Comparison of ENCODE assay signal across 8 cellular contexts in genomic region chr1:53946252-53947171, GRCh38. TPM values are rescaled to one million over a fixed set of nuclear protein-coding genes. Genes with fewer than 3 reads are reported as not detected.
DNase-seq lines count a peak whose midpoint lies in the region; ATAC-seq and TF ChIP-seq lines count a peak whose summit lies in the region.

TSS of gene LRRC42 (plus strand) at chr1:53946350. CDS start at chr1:53952000, 5,650 bp downstream.

- H3K27me3 Mint-ChIP-seq in CD8-positive, alpha-beta T cell (ENCODE audit: low read depth), result no peaks in the 10 kb centered on the region

- H3K4me1 ChIP-seq in CD8-positive, alpha-beta T cell (ENCODE audit: insufficient read depth, low read length), result peaks cover 27% of the 10 kb centered on the region
- H3K4me1 ChIP-seq in Peyer's patch, result peaks cover 4 to 22% (median 5%) of the 10 kb centered on the region in 4 donors
- H3K4me1 ChIP-seq in duodenal mucosa (ENCODE audit: control insufficient read depth in 1 of 2, insufficient read depth in 2 of 2, low read length in 2 of 2), result peaks cover 13 to 16% of the 10 kb centered on the region in 2 donors
- H3K4me1 ChIP-seq in vagina, result peaks cover 47% of the 10 kb centered on the region

- no peaks in the 10 kb centered on the region for H3K9me3 Mint-ChIP-seq in CD8-positive, alpha-beta T cell

- POLR2A ChIA-PET in CD8-positive, alpha-beta T cell (lab: Charles Lee), result interaction anchor here (1.0 to 2.3 kb wide), 7 partner anchors 13 to 106 kb away, joined by 3 to 20 read pairs (median 10); partner anchors contain the start of genes TCEANC2, TMEM59 and YIPF1

- DNase-seq in CD8-positive, alpha-beta T cell, result no peak
- DNase-seq in Peyer's patch (no peak), middle frontal gyrus (ENCODE audit: extremely low spot score, low spot score) (peak; percentile 73), vagina (ENCODE audit: extremely low spot score in 2 of 2) (no peak), GF-D8 (lab: John Stamatoyannopoulos, UW) (no peak)

- TF ChIP-seq CTCF in CD8-positive, alpha-beta T cell (IDR thresholded peaks at IDR 0.05), result no peak
- peak in 4 of 6 experiments; percentile 32 to 55 (median 45) for TF ChIP-seq CTCF in Peyer's patch (IDR thresholded peaks at IDR 0.05)
- no peak for TF ChIP-seq CTCF in vagina (IDR thresholded peaks at IDR 0.05)

- ATAC-seq in CD8-positive, alpha-beta T cell, result peak; percentile 64
- ATAC-seq in GM18861 (IDR thresholded peaks at IDR 0.05; ENCODE audit: unreplicated experiment) (peak; percentile 50), HG03025 (IDR thresholded peaks at IDR 0.05; ENCODE audit: low FRiP score, unreplicated experiment) (peak; percentile 67)

- no peaks in the 10 kb centered on the region for H3K36me3 ChIP-seq in CD8-positive, alpha-beta T cell (ENCODE audit: insufficient read depth, low read length)
- H3K36me3 ChIP-seq in Peyer's patch, result no peaks in the 10 kb centered on the region
- no peaks in the 10 kb centered on the region for H3K36me3 ChIP-seq in duodenal mucosa (ENCODE audit: control insufficient read depth in 1 of 2, insufficient read depth in 2 of 2, low read length in 2 of 2)
- H3K36me3 ChIP-seq in vagina, result no peaks in the 10 kb centered on the region

- no peaks in the 10 kb centered on the region for H3K9me3 ChIP-seq in CD8-positive, alpha-beta T cell (ENCODE audit: low read length)
- H3K9me3 ChIP-seq in Peyer's patch (no peaks in the 10 kb centered on the region), duodenal mucosa (ENCODE audit: control insufficient read depth in 1 of 2, low read length in 2 of 2) (no peaks in the 10 kb centered on the region), vagina (no peaks in the 10 kb centered on the region)

- CTCF ChIA-PET in CD8-positive, alpha-beta T cell (lab: Charles Lee), result interaction anchor here (0.9 to 9.7 kb wide), 3 partner anchors 14 to 86 kb away, joined by 4 to 105 read pairs (median 54); no protein-coding TSS in a partner anchor

- H3K4me3 ChIP-seq in CD8-positive, alpha-beta T cell (ENCODE audit: low read depth, low read length), result peak within 1 kb of the TSS; percentile 81
- peak within 1 kb of the TSS; percentile 76 to 94 (median 82) for H3K4me3 ChIP-seq in Peyer's patch
- H3K4me3 ChIP-seq in duodenal mucosa (ENCODE audit: low read depth in 1 of 2, low read length in 2 of 2), result peak within 1 kb of the TSS; percentile 84 to 93
- H3K4me3 ChIP-seq in vagina, result peak within 1 kb of the TSS; percentile 70 to 86

- peaks cover 58% of the 10 kb centered on the region for H3K4me1 Mint-ChIP-seq in CD8-positive, alpha-beta T cell (ENCODE audit: low read depth)

- TF ChIP-seq POLR2A in Peyer's patch (IDR thresholded peaks at IDR 0.05), result no peak
- no peak for TF ChIP-seq POLR2A in vagina (IDR thresholded peaks at IDR 0.05)

- H3K4me3 Mint-ChIP-seq in CD8-positive, alpha-beta T cell, result peak within 1 kb of the TSS; percentile 98

- peak within 1 kb of the TSS; percentile 96 for H3K27ac Mint-ChIP-seq in CD8-positive, alpha-beta T cell

- intact Hi-C loops in CD8-positive, alpha-beta T cell (cut with DNase I, micrococcal nuclease), result loop anchor here (1.0 to 10.0 kb wide), 10 partner anchors 57 to 1889 kb away; partner anchors contain the start of genes BTF3L4 (in 1 of the 2), CC2D1B (in 1 of the 2), CPT2 (in 1 of the 2) and CZIB (in 1 of the 2)
- intact Hi-C loops in vagina (cut with DNase I), result loop anchor here (5.0 kb wide), 2 partner anchors 54 to 106 kb away; partner anchors contain the start of genes DIO1, TCEANC2 and TMEM59

- peak within 1 kb of the TSS; percentile 80 to 85 for H3K9ac ChIP-seq in duodenal mucosa (ENCODE audit: low read depth in 1 of 2, low read length in 2 of 2)

- H3K27ac ChIP-seq in CD8-positive, alpha-beta T cell (ENCODE audit: low read depth, low read length), result peak within 1 kb of the TSS; percentile 58
- H3K27ac ChIP-seq in Peyer's patch (peak within 1 kb of the TSS; percentile 85 to 97 (median 88)), duodenal mucosa (ENCODE audit: low read depth, low read length) (peak within 1 kb of the TSS; percentile 81), vagina (peak within 1 kb of the TSS; percentile 87)

- peaks cover 8% of the 10 kb centered on the region for H3K36me3 Mint-ChIP-seq in CD8-positive, alpha-beta T cell

- no peaks in the 10 kb centered on the region for H3K27me3 ChIP-seq in CD8-positive, alpha-beta T cell (ENCODE audit: insufficient read depth, low read length)
- no peaks in the 10 kb centered on the region for H3K27me3 ChIP-seq in Peyer's patch
- H3K27me3 ChIP-seq in duodenal mucosa (ENCODE audit: control insufficient read depth in 1 of 2, insufficient read depth in 2 of 2, low read length in 2 of 2), result no peaks in the 10 kb centered on the region
- H3K27me3 ChIP-seq in vagina, result no peaks in the 10 kb centered on the region

RNA-seq across cellular contexts. Expression of gene LRRC42, which starts in this region (rescaled TPM):
- total RNA-seq in CD8-positive, alpha-beta T cell, result 1 to 10 TPM; 4.3 to 4.7 TPM
- total RNA-seq in Peyer's patch (10 to 100 TPM in 1 of 4 donors, 1 to 10 TPM in 3; 8.9 to 20.6 (median 9.7) TPM), vagina (31.7 TPM)

Comparison
In these comparisons a context has a peak if more than half of its experiments do, and no peak if none do; other contexts are left out.
1. CTCF ChIP-seq: peak in Peyer's patch (4 of 6); none in CD8-positive, alpha-beta T cell (single experiment) and vagina (0 of 3).
2. Peak in every context shown above with its lines, with median percentiles within 50 percentile points of each other: ATAC-seq, H3K27ac ChIP-seq and H3K4me3 ChIP-seq.